In genomic region chr3:155753038-155753647, GRCh38 we compare ENCODE assay signal across 8 cellular contexts. TPM values are rescaled to one million over a fixed set of nuclear protein-coding genes. Genes with fewer than 3 reads are reported as not detected.
A peak's percentile ranks its signal among the peaks of the same experiment; 100 is the strongest.
DNase-seq lines count a peak whose midpoint lies in the region; ATAC-seq and TF ChIP-seq lines count a peak whose summit lies in the region.

No MANE protein-coding gene starts in this region.

- ATAC-seq in HG03135 (IDR thresholded peaks at IDR 0.05; ENCODE audit: unreplicated experiment): peak; percentile 67
- no peak for ATAC-seq in HG03521 (IDR thresholded peaks at IDR 0.05; ENCODE audit: unreplicated experiment)

- H3K4me1 ChIP-seq in DOHH2 (ENCODE audit: control insufficient read depth, low read length) (no peaks in the 10 kb centered on the region), OCI-LY7 (ENCODE audit: insufficient read depth, low read length, poor library complexity, severe bottlenecking) (no peaks in the 10 kb centered on the region)
- no peaks in the 10 kb centered on the region for H3K4me1 ChIP-seq in effector memory CD4-positive, alpha-beta T cell (ENCODE audit: control insufficient read depth, insufficient read depth, low read length, poor library complexity, severe bottlenecking)

- no peaks in the 10 kb centered on the region for H4K20me1 ChIP-seq in DOHH2 (ENCODE audit: control insufficient read depth, insufficient read depth, low read depth, low read length)
- H4K20me1 ChIP-seq in OCI-LY7 (ENCODE audit: insufficient read depth, low read length): no peaks in the 10 kb centered on the region

- intact Hi-C loops in OCI-LY7 (cut with micrococcal nuclease; ENCODE audit: unreplicated experiment): loop anchor here (5.0 kb wide), 1 partner anchor 119 kb away; the partner anchor contains the start of gene GMPS

- H3K79me2 ChIP-seq in DOHH2 (ENCODE audit: control insufficient read depth, low read length): no peaks in the 10 kb centered on the region
- no peaks in the 10 kb centered on the region for H3K79me2 ChIP-seq in OCI-LY7 (ENCODE audit: insufficient read depth, low read depth, low read length)

- DNase-seq in OCI-LY7 (ENCODE audit: low spot score) (peak; percentile 51), fibroblast of pulmonary artery (ENCODE audit: low read depth) (peak; percentile 55), pons (ENCODE audit: low spot score) (no peak)
- no peak for DNase-seq in effector CD8-positive, alpha-beta T cell (lab: John Stamatoyannopoulos, UW)
- DNase-seq in effector memory CD4-positive, alpha-beta T cell: no peak

- no peaks in the 10 kb centered on the region for H3F3A ChIP-seq in DOHH2 (ENCODE audit: control insufficient read depth, insufficient read depth)

- CTCF ChIA-PET in OCI-LY7 (lab: Charles Lee; ENCODE audit: unreplicated experiment): no interaction called here

- no peak overlapping the region for H2AFZ ChIP-seq in OCI-LY7 (ENCODE audit: low read length)

- no peak overlapping the region for H3K27ac ChIP-seq in DOHH2 (ENCODE audit: low read depth, low read length)
- H3K27ac ChIP-seq in OCI-LY7 (ENCODE audit: low read depth, low read length, poor library complexity, severe bottlenecking): no peak overlapping the region
- no peak overlapping the region for H3K27ac ChIP-seq in effector memory CD4-positive, alpha-beta T cell (ENCODE audit: insufficient read depth, low read length, poor library complexity, severe bottlenecking)

- H3K4me2 ChIP-seq in DOHH2 (ENCODE audit: low read length) (no peak overlapping the region), OCI-LY7 (ENCODE audit: low read length) (no peak overlapping the region)

- H3K4me3 ChIP-seq in DOHH2 (ENCODE audit: low read length): no peak overlapping the region
- no peak overlapping the region for H3K4me3 ChIP-seq in OCI-LY7 (ENCODE audit: low read depth, low read length, poor library complexity, severe bottlenecking)
- no peak overlapping the region for H3K4me3 ChIP-seq in fibroblast of pulmonary artery (replicated peaks; ENCODE audit: low read depth, low read length)
- H3K4me3 ChIP-seq in effector memory CD4-positive, alpha-beta T cell (ENCODE audit: insufficient read depth, low read depth, low read length, poor library complexity, severe bottlenecking): no peak overlapping the region

- H3K36me3 ChIP-seq in DOHH2 (ENCODE audit: control insufficient read depth, low read length): no peaks in the 10 kb centered on the region
- H3K36me3 ChIP-seq in OCI-LY7 (ENCODE audit: insufficient read depth, low read length): no peaks in the 10 kb centered on the region
- H3K36me3 ChIP-seq in effector memory CD4-positive, alpha-beta T cell (ENCODE audit: control insufficient read depth, insufficient read depth, low read length): no peaks in the 10 kb centered on the region

- peaks cover 11% of the 10 kb centered on the region for H3K27me3 ChIP-seq in DOHH2 (ENCODE audit: control insufficient read depth, low read length)
- H3K27me3 ChIP-seq in effector memory CD4-positive, alpha-beta T cell (replicated peaks; ENCODE audit: control insufficient read depth, insufficient read depth, low read length, poor library complexity, severe bottlenecking): no peaks in the 10 kb centered on the region

- H3K9me2 ChIP-seq in DOHH2 (replicated peaks; ENCODE audit: control insufficient read depth, low read length): no peaks in the 10 kb centered on the region
- no peaks in the 10 kb centered on the region for H3K9me2 ChIP-seq in OCI-LY7 (ENCODE audit: insufficient read depth, low read length)

- TF ChIP-seq CTCF in DOHH2 (IDR thresholded peaks at IDR 0.05; ENCODE audit: low read depth, low read length, poor library complexity, severe bottlenecking): peak; percentile 72
- TF ChIP-seq CTCF in OCI-LY7 (conservative IDR thresholded peaks at IDR 0.05; ENCODE audit: low read length): peak; percentile 84
- TF ChIP-seq CTCF in fibroblast of pulmonary artery (IDR thresholded peaks at IDR 0.05; ENCODE audit: low read length, missing control alignments): peak; percentile 46

- no peaks in the 10 kb centered on the region for H3K9me3 ChIP-seq in DOHH2 (ENCODE audit: control insufficient read depth, insufficient read depth, low read length)
- H3K9me3 ChIP-seq in OCI-LY7 (ENCODE audit: low read length): no peaks in the 10 kb centered on the region
- H3K9me3 ChIP-seq in effector memory CD4-positive, alpha-beta T cell (ENCODE audit: control insufficient read depth, low read length): no peaks in the 10 kb centered on the region

- POLR2A ChIA-PET in OCI-LY7 (lab: Charles Lee): no interaction called here

- no TSS peak for BruUV-seq in OCI-LY7 (replicated peaks; lab: Mats Ljungman, UMichigan)

RNA-seq across cellular contexts. Expression of gene PLCH1, which starts 8.3 kb away (rescaled TPM):
- 0.06 TPM in 1 of 2 replicates, not detected in the other for total RNA-seq in OCI-LY7 (2014; rRNA removed; shearing (Covaris generic))
- not detected in 2 replicates for total RNA-seq in OCI-LY7 (2022)

RNA-seq across cellular contexts. Expression of gene C3orf33, which starts 52.9 kb away (rescaled TPM):
- 0.38 and 0.49 TPM in 2 replicates for total RNA-seq in OCI-LY7 (2014; rRNA removed; shearing (Covaris generic))
- 0.40 and 0.74 TPM in 2 replicates for total RNA-seq in OCI-LY7 (2022)

Comparison
In these comparisons a context has a peak if more than half of its experiments do, and no peak if none do; other contexts are left out.
1. DNase-seq: peak in OCI-LY7 (single experiment) and fibroblast of pulmonary artery (single experiment); none in effector CD8-positive, alpha-beta T cell (single experiment), pons (single experiment) and effector memory CD4-positive, alpha-beta T cell (0 of 3).
2. Peak in every context shown above with its lines, with median percentiles within 50 percentile points of each other: CTCF ChIP-seq.